Comparison of ENCODE assay signal across 7 cellular contexts in genomic region chr13:27533155-27533643, GRCh38.
DNase-seq lines count a peak whose midpoint lies in the region; ATAC-seq and TF ChIP-seq lines count a peak whose summit lies in the region.

No MANE protein-coding gene starts in this region.

- DNase-seq in GM19240 (ENCODE audit: insufficient read length, low spot score) (peak; percentile 14), NCI-H82 (lab: John Stamatoyannopoulos, UW) (peak; percentile 81), endodermal cell (peak; percentile 96), mesenchymal stem cell (peak; percentile 69)
- DNase-seq in activated CD8-positive, alpha-beta memory T cell treated with anti-CD3 and anti-CD28 coated beads, Interleukin-2, amount 10 ng/mL, durations not matched to agents 7 days and 5 days, result peak; percentile 58
- DNase-seq in stimulated activated CD8-positive, alpha-beta memory T cell treated with anti-CD3 and anti-CD28 coated beads, Interleukin-15, amount 100 ng/mL, for 1 hour (ENCODE audit: low read depth), result peak; percentile 2

- no peak overlapping the region for H3K18ac ChIP-seq in mesenchymal stem cell (ENCODE audit: low read depth in 1 of 2, low read length in 2 of 2)

- H3K4me3 Mint-ChIP-seq in activated CD8-positive, alpha-beta memory T cell treated with anti-CD3 and anti-CD28 coated beads, Interleukin-2, amount 10 ng/mL, durations not matched to agents 7 days and 5 days, result no peak overlapping the region
- no peak overlapping the region for H3K4me3 Mint-ChIP-seq in endodermal cell

- peak; percentile 99 for TF ChIP-seq CTCF in endodermal cell (conservative IDR thresholded peaks at IDR 0.05)

- H2AK5ac ChIP-seq in mesenchymal stem cell (ENCODE audit: low read length, severe bottlenecking), result no peak overlapping the region

- H2AFZ ChIP-seq in mesenchymal stem cell (ENCODE audit: low read depth, low read length), result no peak overlapping the region

- H4K91ac ChIP-seq in mesenchymal stem cell (ENCODE audit: low read length), result no peak overlapping the region

- no peaks in the 10 kb centered on the region for H3K9me3 Mint-ChIP-seq in activated CD8-positive, alpha-beta memory T cell treated with anti-CD3 and anti-CD28 coated beads, Interleukin-2, amount 10 ng/mL, durations not matched to agents 7 days and 5 days (ENCODE audit: low read depth)
- H3K9me3 Mint-ChIP-seq in endodermal cell, result peaks cover 8% of the 10 kb centered on the region

- no peak overlapping the region for H2BK120ac ChIP-seq in mesenchymal stem cell (ENCODE audit: low read depth, low read length)

- H3K4me1 Mint-ChIP-seq in activated CD8-positive, alpha-beta memory T cell treated with anti-CD3 and anti-CD28 coated beads, Interleukin-2, amount 10 ng/mL, durations not matched to agents 7 days and 5 days, result peaks cover 4% of the 10 kb centered on the region
- H3K4me1 Mint-ChIP-seq in endodermal cell, result peaks cover 11% of the 10 kb centered on the region

- no peaks in the 10 kb centered on the region for H3K36me3 ChIP-seq in endodermal cell (ENCODE audit: control insufficient read depth, insufficient read depth, low read length)
- H3K36me3 ChIP-seq in mesenchymal stem cell (ENCODE audit: control insufficient read depth in 1 of 2, insufficient read depth in 2 of 2, low read depth in 1 of 2, low read length in 2 of 2), result no peaks in the 10 kb centered on the region

- no peak overlapping the region for H3K9ac ChIP-seq in endodermal cell (ENCODE audit: extremely low read depth, low read length, poor library complexity, severe bottlenecking)
- H3K9ac ChIP-seq in mesenchymal stem cell (ENCODE audit: low read length), result peak overlapping the region; percentile 24

- no peak overlapping the region for H3K27ac ChIP-seq in endodermal cell (ENCODE audit: low read depth, low read length)
- H3K27ac ChIP-seq in mesenchymal stem cell (ENCODE audit: low read length, poor library complexity, severe bottlenecking), result no peak overlapping the region

- 1 to 25% methylated on average over 12 to 19 of the region's 19 CpGs for WGBS in endodermal cell (ENCODE audit: insufficient coverage in 1 of 2, insufficient read length in 1 of 2), 2 experiments
- WGBS in mesenchymal stem cell, result 25% methylated on average over 18 of the region's 19 CpGs

- peaks cover 6% of the 10 kb centered on the region for H3K27me3 Mint-ChIP-seq in activated CD8-positive, alpha-beta memory T cell treated with anti-CD3 and anti-CD28 coated beads, Interleukin-2, amount 10 ng/mL, durations not matched to agents 7 days and 5 days
- H3K27me3 Mint-ChIP-seq in endodermal cell (ENCODE audit: insufficient read depth), result peaks cover 43% of the 10 kb centered on the region

- no peak overlapping the region for H3K4ac ChIP-seq in mesenchymal stem cell (ENCODE audit: low read depth in 1 of 2, low read length in 2 of 2)

- H3K4me1 ChIP-seq in endodermal cell (ENCODE audit: control insufficient read depth, insufficient read depth, low read length) (peaks cover 7% of the 10 kb centered on the region), mesenchymal stem cell (ENCODE audit: control insufficient read depth, insufficient read depth, low read depth, low read length) (peaks cover 3% of the 10 kb centered on the region)

- H2BK12ac ChIP-seq in mesenchymal stem cell (ENCODE audit: low read length in 2 of 2), result no peak overlapping the region

- peak; percentile 65 for ATAC-seq in activated CD8-positive, alpha-beta memory T cell treated with anti-CD3 and anti-CD28 coated beads, Interleukin-2, amount 10 ng/mL, durations not matched to agents 7 days and 5 days
- ATAC-seq in GM18873 (IDR thresholded peaks at IDR 0.05; ENCODE audit: low FRiP score, unreplicated experiment), result no peak

- no peak overlapping the region for H3K14ac ChIP-seq in mesenchymal stem cell (ENCODE audit: low read length in 2 of 2)

- H3K23ac ChIP-seq in mesenchymal stem cell (ENCODE audit: low read length in 2 of 2), result no peak overlapping the region

- no peaks in the 10 kb centered on the region for H3K79me1 ChIP-seq in mesenchymal stem cell (replicated peaks; ENCODE audit: low read length, poor library complexity, severe bottlenecking)

- no peak overlapping the region for H2BK15ac ChIP-seq in mesenchymal stem cell (ENCODE audit: low read depth, poor library complexity, severe bottlenecking)

- H3K27me3 ChIP-seq in endodermal cell (ENCODE audit: control insufficient read depth, insufficient read depth, low read length, poor library complexity, severe bottlenecking) (no peaks in the 10 kb centered on the region), mesenchymal stem cell (ENCODE audit: control insufficient read depth in 1 of 2, insufficient read depth in 1 of 2, low read length in 2 of 2) (peaks cover 0 to 4% of the 10 kb centered on the region in 2 experiments)

- CTCF ChIA-PET in activated CD8-positive, alpha-beta memory T cell treated with anti-CD3 and anti-CD28 coated beads, Interleukin-2, amount 10 ng/mL, durations not matched to agents 7 days and 5 days (lab: Charles Lee), result interaction anchor here (0.7 to 4.0 kb wide), 14 partner anchors 8 to 552 kb away, joined by 3 to 32 read pairs (median 3); no protein-coding TSS in a partner anchor

- H3K4me3 ChIP-seq in endodermal cell (ENCODE audit: low read length) (no peak overlapping the region), mesenchymal stem cell (ENCODE audit: insufficient read depth in 1 of 2, low read depth in 1 of 2, low read length in 2 of 2) (peak overlapping the region in 1 of 2 experiments; percentile 47)

- no peak overlapping the region for H2BK5ac ChIP-seq in mesenchymal stem cell (ENCODE audit: low read depth, low read length, poor library complexity, severe bottlenecking)

- H4K8ac ChIP-seq in mesenchymal stem cell (ENCODE audit: low read length), result no peak overlapping the region

- H3K9me3 ChIP-seq in endodermal cell (ENCODE audit: control insufficient read depth, low read length) (peaks cover 9% of the 10 kb centered on the region), mesenchymal stem cell (ENCODE audit: control insufficient read depth, low read length) (no peaks in the 10 kb centered on the region)

- peak overlapping the region; percentile 5 for H3K4me2 ChIP-seq in mesenchymal stem cell (ENCODE audit: low read length, poor library complexity, severe bottlenecking)

- H3K27ac Mint-ChIP-seq in activated CD8-positive, alpha-beta memory T cell treated with anti-CD3 and anti-CD28 coated beads, Interleukin-2, amount 10 ng/mL, durations not matched to agents 7 days and 5 days, result no peak overlapping the region
- no peak overlapping the region for H3K27ac Mint-ChIP-seq in endodermal cell

- no peaks in the 10 kb centered on the region for H3K36me3 Mint-ChIP-seq in activated CD8-positive, alpha-beta memory T cell treated with anti-CD3 and anti-CD28 coated beads, Interleukin-2, amount 10 ng/mL, durations not matched to agents 7 days and 5 days
- H3K36me3 Mint-ChIP-seq in endodermal cell (ENCODE audit: low read depth), result peaks cover 10% of the 10 kb centered on the region

Comparison
In these comparisons a context has a peak if more than half of its experiments do, and no peak if none do; other contexts are left out.
1. DNase-seq: peak in every context shown above with its lines; median percentile 96 in endodermal cell; 81 in NCI-H82; 69 in mesenchymal stem cell; 58 in activated CD8-positive, alpha-beta memory T cell treated with anti-CD3 and anti-CD28 coated beads, Interleukin-2, amount 10 ng/mL, durations not matched to agents 7 days and 5 days; 14 in GM19240; 2 in stimulated activated CD8-positive, alpha-beta memory T cell treated with anti-CD3 and anti-CD28 coated beads, Interleukin-15, amount 100 ng/mL, for 1 hour.